11 cellular contexts compared by ENCODE assay signal in genomic region chr12:104792570-104792969, GRCh38.
A peak's percentile ranks its signal among the peaks of the same experiment; 100 is the strongest.
DNase-seq lines count a peak whose midpoint lies in the region; ATAC-seq and TF ChIP-seq lines count a peak whose summit lies in the region.
"Had no signal": no experiment of that assay in that cellular context is flagged by ENCODE, and none has a peak within 500 bp of the region (broad histone marks: within the 10 kb centered on the region; RNA-seq: fewer than 3 reads in every experiment).

No MANE protein-coding gene starts in this region.

- H3K36me3 Mint-ChIP-seq in nephron progenitor cell (ENCODE audit: low read depth): no peaks in the 10 kb centered on the region
- H3K36me3 Mint-ChIP-seq: CD8-positive, alpha-beta memory T cell had no signal

- H3K4me3 ChIP-seq in AG09309 (ENCODE audit: control insufficient read depth, low read depth, low read length): no peak overlapping the region
- H3K4me3 ChIP-seq: breast epithelium had no signal

- no peaks in the 10 kb centered on the region for H3K27me3 Mint-ChIP-seq in nephron progenitor cell (ENCODE audit: low read depth, poor library complexity)
- H3K27me3 Mint-ChIP-seq: activated CD4-positive, alpha-beta T cell treated with anti-CD3 and anti-CD28 coated beads for 36 hours had no signal

- DNase-seq in AG09309 (ENCODE audit: low read depth) (peak; percentile 74), MV-4-11 (lab: John Stamatoyannopoulos, UW) (peak; percentile 56), dedifferentiated amniotic fluid mesenchymal stem cell (ENCODE audit: extremely low spot score) (peak; percentile 78), mucosa of gallbladder (ENCODE audit: low spot score) (peak; percentile 59), NCI-H345 treated with DMSO at 0.1 percent for 48 hours (lab: John Stamatoyannopoulos, UW; ENCODE audit: unreplicated experiment) (no peak), nephron progenitor cell (no peak), OCI-M2 (lab: John Stamatoyannopoulos, UW; ENCODE audit: unreplicated experiment) (no peak)
- DNase-seq: activated CD4-positive, alpha-beta T cell treated with anti-CD3 and anti-CD28 coated beads for 36 hours; CD8-positive, alpha-beta memory T cell had no signal

- no peak overlapping the region for H3K27ac Mint-ChIP-seq in nephron progenitor cell
- H3K27ac Mint-ChIP-seq: activated CD4-positive, alpha-beta T cell treated with anti-CD3 and anti-CD28 coated beads for 36 hours had no signal

- H3K4me1 Mint-ChIP-seq in nephron progenitor cell: peaks cover 13% of the 10 kb centered on the region
- H3K4me1 Mint-ChIP-seq: activated CD4-positive, alpha-beta T cell treated with anti-CD3 and anti-CD28 coated beads for 36 hours had no signal

- ATAC-seq in HG02798 (IDR thresholded peaks at IDR 0.05; ENCODE audit: poor library complexity, unreplicated experiment): no peak
- ATAC-seq: activated CD4-positive, alpha-beta T cell treated with anti-CD3 and anti-CD28 coated beads for 36 hours had no signal

- no peak overlapping the region for H3K4me3 Mint-ChIP-seq in nephron progenitor cell
- H3K4me3 Mint-ChIP-seq: activated CD4-positive, alpha-beta T cell treated with anti-CD3 and anti-CD28 coated beads for 36 hours; CD8-positive, alpha-beta memory T cell had no signal

- TF ChIP-seq CTCF in AG09309 (IDR thresholded peaks at IDR 0.05; ENCODE audit: control insufficient read depth, insufficient read depth, low read depth, low read length, missing control alignments) (no peak), nephron progenitor cell (IDR thresholded peaks at IDR 0.05) (no peak)

- no peaks in the 10 kb centered on the region for H3K9me3 Mint-ChIP-seq in nephron progenitor cell
- H3K9me3 Mint-ChIP-seq: CD8-positive, alpha-beta memory T cell had no signal

Comparison
In these comparisons a context has a peak if more than half of its experiments do, and no peak if none do; other contexts are left out.
1. DNase-seq: peak in AG09309 (single experiment), MV-4-11 (single experiment), dedifferentiated amniotic fluid mesenchymal stem cell (single experiment) and mucosa of gallbladder (single experiment); none in NCI-H345 treated with DMSO at 0.1 percent for 48 hours (single experiment), nephron progenitor cell (single experiment) and OCI-M2 (single experiment).